1 cellular context compared by ENCODE assay signal in genomic region chr1:6688001-6688400, GRCh38.
TF ChIP-seq lines count a peak whose summit lies in the region.

No MANE protein-coding gene starts in this region.

TF ChIP-seq in SK-N-SH, 30 proteins besides CTCF, POLR2A, EP300 and RAD21:
- TF ChIP-seq RXRA (IDR thresholded peaks at IDR 0.05; ENCODE audit: borderline replicate concordance, low read depth) (no peak), TAF1 (IDR thresholded peaks at IDR 0.05; ENCODE audit: borderline replicate concordance, low read depth, low read length) (no peak), RFX5 (IDR thresholded peaks at IDR 0.05; ENCODE audit: low read length) (no peak), REST (IDR thresholded peaks at IDR 0.05; ENCODE audit: low read depth, low read length) (no peak), ELF1 (IDR thresholded peaks at IDR 0.05) (no peak), SMC3 (IDR thresholded peaks at IDR 0.05; ENCODE audit: low read depth, low read length) (no peak), MAX (IDR thresholded peaks at IDR 0.05; ENCODE audit: low read depth) (no peak)
